Comparison of ENCODE assay signal across 19 cellular contexts in genomic region chr15:83115831-83116565, GRCh38. TPM values are rescaled to one million over a fixed set of nuclear protein-coding genes. Genes with fewer than 3 reads are reported as not detected.
DNase-seq lines count a peak whose midpoint lies in the region; ATAC-seq and TF ChIP-seq lines count a peak whose summit lies in the region.
"Had no signal": no experiment of that assay in that cellular context is flagged by ENCODE, and none has a peak within 500 bp of the region (broad histone marks: within the 10 kb centered on the region; RNA-seq: fewer than 3 reads in every experiment).

No MANE protein-coding gene starts in this region.

- no peak overlapping the region for H3K23ac ChIP-seq in mesendoderm (ENCODE audit: low read length)

- H3K4ac ChIP-seq in mesendoderm (ENCODE audit: low read depth, low read length): no peak overlapping the region

- H3K9ac ChIP-seq in smooth muscle cell (ENCODE audit: low read depth): no peak overlapping the region
- no peak overlapping the region for H3K9ac ChIP-seq in mesendoderm (ENCODE audit: low read length)

- H3K4me1 ChIP-seq in smooth muscle cell (ENCODE audit: low read depth) (no peaks in the 10 kb centered on the region), mesendoderm (ENCODE audit: control insufficient read depth, low read depth, low read length) (no peaks in the 10 kb centered on the region)

- H3K36me3 Mint-ChIP-seq in activated naive CD4-positive, alpha-beta T cell treated with anti-CD3 and anti-CD28 coated beads, Interleukin-2, amount 50 U/mL, for 72 hours: no peaks in the 10 kb centered on the region
- peaks cover 33% of the 10 kb centered on the region for H3K36me3 Mint-ChIP-seq in activated naive CD4-positive, alpha-beta T cell treated with anti-CD3 and anti-CD28 coated beads, Interleukin-2, amount 10 ng/mL, durations not matched to agents 7 days and 5 days
- H3K36me3 Mint-ChIP-seq in MCF 10A (ENCODE audit: insufficient read depth, unreplicated experiment): no peaks in the 10 kb centered on the region

- H3K4me3 ChIP-seq in smooth muscle cell (no peak overlapping the region), mesendoderm (ENCODE audit: low read length) (no peak overlapping the region)
- H3K4me3 ChIP-seq: upper lobe of left lung had no signal

- no peak overlapping the region for H3K27ac Mint-ChIP-seq in activated naive CD4-positive, alpha-beta T cell treated with anti-CD3 and anti-CD28 coated beads, Interleukin-2, amount 50 U/mL, for 72 hours
- H3K27ac Mint-ChIP-seq in activated naive CD4-positive, alpha-beta T cell treated with anti-CD3 and anti-CD28 coated beads, Interleukin-2, amount 10 ng/mL, durations not matched to agents 7 days and 5 days: no peak overlapping the region
- H3K27ac Mint-ChIP-seq in MCF 10A (ENCODE audit: low read depth, unreplicated experiment): no peak overlapping the region

- no peak overlapping the region for H4K5ac ChIP-seq in mesendoderm (ENCODE audit: low read length)

- no peaks in the 10 kb centered on the region for H3K27me3 Mint-ChIP-seq in activated naive CD4-positive, alpha-beta T cell treated with anti-CD3 and anti-CD28 coated beads, Interleukin-2, amount 10 ng/mL, durations not matched to agents 7 days and 5 days
- H3K27me3 Mint-ChIP-seq in MCF 10A (ENCODE audit: insufficient read depth, unreplicated experiment): no peaks in the 10 kb centered on the region

- H3K27ac ChIP-seq in smooth muscle cell (ENCODE audit: low read depth): no peak overlapping the region
- no peak overlapping the region for H3K27ac ChIP-seq in mesendoderm (ENCODE audit: low read depth, low read length)
- H3K27ac ChIP-seq: RWPE1, upper lobe of left lung had no signal

- H3K27me3 ChIP-seq in smooth muscle cell (ENCODE audit: low read depth): no peaks in the 10 kb centered on the region
- H3K27me3 ChIP-seq in mesendoderm (ENCODE audit: insufficient read depth, low read length, poor library complexity): no peaks in the 10 kb centered on the region
- H3K27me3 ChIP-seq: upper lobe of left lung had no signal

- H4K8ac ChIP-seq in mesendoderm (ENCODE audit: low read depth, low read length): no peak overlapping the region

- H3K4me2 ChIP-seq in smooth muscle cell (no peak overlapping the region), mesendoderm (ENCODE audit: low read length) (no peak overlapping the region)

- no peaks in the 10 kb centered on the region for H3F3A ChIP-seq in smooth muscle cell (ENCODE audit: low read depth)

- H3K79me2 ChIP-seq in smooth muscle cell (ENCODE audit: low read depth): no peaks in the 10 kb centered on the region
- no peaks in the 10 kb centered on the region for H3K79me2 ChIP-seq in mesendoderm (ENCODE audit: control insufficient read depth, insufficient read depth, low read length)

- no peak overlapping the region for H2BK15ac ChIP-seq in mesendoderm (replicated peaks; ENCODE audit: low read depth)

- no peak for DNase-seq in activated naive CD4-positive, alpha-beta T cell treated with anti-CD3 and anti-CD28 coated beads, Interleukin-2, amount 50 U/mL, for 72 hours (ENCODE audit: low spot score in 2 of 2)
- no peak for DNase-seq in activated naive CD4-positive, alpha-beta T cell treated with anti-CD3 and anti-CD28 coated beads, Interleukin-2, amount 10 ng/mL, durations not matched to agents 7 days and 5 days
- DNase-seq in MCF 10A (ENCODE audit: unreplicated experiment): no peak
- DNase-seq in smooth muscle cell (lab: John Stamatoyannopoulos, UW; ENCODE audit: unreplicated experiment): no peak
- no peak for DNase-seq in SKM-1 treated with dmso at 0.1 percent for 144 hours (lab: John Stamatoyannopoulos, UW; ENCODE audit: unreplicated experiment)
- DNase-seq in mesendoderm: no peak
- DNase-seq: ACHN; activated CD4-positive, alpha-beta T cell treated with anti-CD3 and anti-CD28 coated beads for 48 hours; activated naive CD4-positive, alpha-beta T cell treated with Interleukin-2 at 50 U/mL for 16 hours; Calu3; KBM-7; NCI-H1436 treated with DMSO at 0.1 percent for 48 hours; NCI-H69; stimulated activated CD4-positive, alpha-beta T cell treated with anti-CD3 and anti-CD28 coated beads, Interleukin-15, amount 100 ng/mL, for 24 hours; upper lobe of left lung had no signal

- BruUV-seq in MCF 10A (replicated peaks; lab: Mats Ljungman, UMichigan): no TSS peak

- no peaks in the 10 kb centered on the region for H3K9me3 ChIP-seq in smooth muscle cell (replicated peaks; ENCODE audit: low read depth)
- H3K9me3 ChIP-seq: upper lobe of left lung had no signal

- peaks cover 6% of the 10 kb centered on the region for H3K4me1 Mint-ChIP-seq in activated naive CD4-positive, alpha-beta T cell treated with anti-CD3 and anti-CD28 coated beads, Interleukin-2, amount 10 ng/mL, durations not matched to agents 7 days and 5 days
- H3K4me1 Mint-ChIP-seq in MCF 10A (ENCODE audit: insufficient read depth, unreplicated experiment): no peaks in the 10 kb centered on the region

- intact Hi-C loops in MCF 10A (cut with micrococcal nuclease): no loop called here

- CTCF ChIA-PET in activated naive CD4-positive, alpha-beta T cell treated with anti-CD3 and anti-CD28 coated beads, Interleukin-2, amount 10 ng/mL, durations not matched to agents 7 days and 5 days (lab: Charles Lee): no interaction called here
- CTCF ChIA-PET in MCF 10A (lab: Yijun Ruan, JAX): no interaction called here

- peak; percentile 85 to 92 for ATAC-seq in activated naive CD4-positive, alpha-beta T cell treated with anti-CD3 and anti-CD28 coated beads, Interleukin-2, amount 50 U/mL, for 72 hours
- ATAC-seq in GM21717 (IDR thresholded peaks at IDR 0.05; ENCODE audit: unreplicated experiment) (peak; percentile 85), HG03280 (IDR thresholded peaks at IDR 0.05; ENCODE audit: unreplicated experiment) (peak; percentile 60)

- H3K36me3 ChIP-seq in smooth muscle cell (ENCODE audit: low read depth): no peaks in the 10 kb centered on the region
- H3K36me3 ChIP-seq in mesendoderm (ENCODE audit: control insufficient read depth, insufficient read depth, low read length): no peaks in the 10 kb centered on the region

- no peak overlapping the region for H2BK5ac ChIP-seq in mesendoderm (ENCODE audit: low read length)

- peaks cover 5% of the 10 kb centered on the region in 2 donors for H3K9me3 Mint-ChIP-seq in activated naive CD4-positive, alpha-beta T cell treated with anti-CD3 and anti-CD28 coated beads, Interleukin-2, amount 50 U/mL, for 72 hours
- no peaks in the 10 kb centered on the region for H3K9me3 Mint-ChIP-seq in activated naive CD4-positive, alpha-beta T cell treated with anti-CD3 and anti-CD28 coated beads, Interleukin-2, amount 10 ng/mL, durations not matched to agents 7 days and 5 days
- H3K9me3 Mint-ChIP-seq in MCF 10A (ENCODE audit: unreplicated experiment): peaks cover 6% of the 10 kb centered on the region
- H3K9me3 Mint-ChIP-seq: T-helper 1 cell treated with Interleukin-12 subunit alpha and Interleukin-12 subunit beta and Interleukin-4 antibody, amounts not matched to agents 30 μg/mL and 1 μg/mL, for 36 hours had no signal

- no peak overlapping the region for H2BK120ac ChIP-seq in mesendoderm (ENCODE audit: low read depth, low read length)

- 89% methylated on average over 11 of the region's 11 CpGs for WGBS in smooth muscle cell (ENCODE audit: low lambda C conversion rate)
- no CpG with 5 or more reads among the region's 11 CpGs for WGBS in mesendoderm (ENCODE audit: extremely low coverage, insufficient coverage, low lambda C conversion rate)

- no peak overlapping the region for H3K56ac ChIP-seq in mesendoderm (ENCODE audit: low read length)

- TF ChIP-seq CTCF in MCF 10A (IDR thresholded peaks at IDR 0.05; ENCODE audit: unreplicated experiment) (no peak), smooth muscle cell (IDR thresholded peaks at IDR 0.05; ENCODE audit: borderline replicate concordance, insufficient read depth, poor library complexity, severe bottlenecking) (no peak)

- H3K79me1 ChIP-seq in mesendoderm (ENCODE audit: low read length): no peaks in the 10 kb centered on the region

- H3K4me3 Mint-ChIP-seq in activated naive CD4-positive, alpha-beta T cell treated with anti-CD3 and anti-CD28 coated beads, Interleukin-2, amount 10 ng/mL, durations not matched to agents 7 days and 5 days: no peak overlapping the region
- H3K4me3 Mint-ChIP-seq in MCF 10A (ENCODE audit: unreplicated experiment): no peak overlapping the region
- H3K4me3 Mint-ChIP-seq: T-helper 1 cell treated with Interleukin-12 subunit alpha and Interleukin-12 subunit beta and Interleukin-4 antibody, amounts not matched to agents 30 μg/mL and 1 μg/mL, for 36 hours had no signal

- POLR2A ChIA-PET in MCF 10A (lab: Yijun Ruan, JAX): no interaction called here

- H4K20me1 ChIP-seq in smooth muscle cell (ENCODE audit: low read depth): no peaks in the 10 kb centered on the region

- H3K18ac ChIP-seq in mesendoderm (ENCODE audit: low read length): no peak overlapping the region

- no peak overlapping the region for H2AFZ ChIP-seq in smooth muscle cell (ENCODE audit: low read depth)

- H2AK5ac ChIP-seq in mesendoderm (ENCODE audit: low read length): no peak overlapping the region

RNA-seq across cellular contexts. Expression of gene TM6SF1, which starts 8.6 kb away (rescaled TPM):
- total RNA-seq in activated naive CD4-positive, alpha-beta T cell treated with anti-CD3 and anti-CD28 coated beads, Interleukin-2, amount 50 U/mL, for 72 hours: 1 to 10 TPM in 1 of 2 donors, under 1 TPM in 1; 0.84 to 2.6 TPM
- total RNA-seq in MCF 10A (2022) (0.39 TPM in 1 of 2 replicates, not detected in the other), smooth muscle cell (1.5 TPM in 1 of 2 replicates, not detected in the other)
- polyA plus RNA-seq in smooth muscle cell: 0.14 TPM in 1 of 2 replicates, not detected in the other
- polyA plus RNA-seq in mesendoderm (2013, experiment 1 of 2): 0.48 TPM
- 0.76 TPM for polyA plus RNA-seq in mesendoderm (2013, experiment 2 of 2)
- total RNA-seq: Calu3 had no signal

RNA-seq across cellular contexts. Expression of gene BTBD1, which starts 48.9 kb away (rescaled TPM):
- total RNA-seq in activated naive CD4-positive, alpha-beta T cell treated with anti-CD3 and anti-CD28 coated beads, Interleukin-2, amount 50 U/mL, for 72 hours: 10 to 100 TPM; 47.7 to 64.7 TPM
- total RNA-seq in MCF 10A (2022) (42.7 and 57.0 TPM in 2 replicates), smooth muscle cell (75.2 and 84.2 TPM in 2 replicates)
- 39.3 and 43.2 TPM in 2 replicates for polyA plus RNA-seq in smooth muscle cell
- polyA plus RNA-seq in mesendoderm (2013, experiment 1 of 2): 25.5 TPM
- polyA plus RNA-seq in mesendoderm (2013, experiment 2 of 2): 24.7 TPM
